In the genomic region with DNA sequence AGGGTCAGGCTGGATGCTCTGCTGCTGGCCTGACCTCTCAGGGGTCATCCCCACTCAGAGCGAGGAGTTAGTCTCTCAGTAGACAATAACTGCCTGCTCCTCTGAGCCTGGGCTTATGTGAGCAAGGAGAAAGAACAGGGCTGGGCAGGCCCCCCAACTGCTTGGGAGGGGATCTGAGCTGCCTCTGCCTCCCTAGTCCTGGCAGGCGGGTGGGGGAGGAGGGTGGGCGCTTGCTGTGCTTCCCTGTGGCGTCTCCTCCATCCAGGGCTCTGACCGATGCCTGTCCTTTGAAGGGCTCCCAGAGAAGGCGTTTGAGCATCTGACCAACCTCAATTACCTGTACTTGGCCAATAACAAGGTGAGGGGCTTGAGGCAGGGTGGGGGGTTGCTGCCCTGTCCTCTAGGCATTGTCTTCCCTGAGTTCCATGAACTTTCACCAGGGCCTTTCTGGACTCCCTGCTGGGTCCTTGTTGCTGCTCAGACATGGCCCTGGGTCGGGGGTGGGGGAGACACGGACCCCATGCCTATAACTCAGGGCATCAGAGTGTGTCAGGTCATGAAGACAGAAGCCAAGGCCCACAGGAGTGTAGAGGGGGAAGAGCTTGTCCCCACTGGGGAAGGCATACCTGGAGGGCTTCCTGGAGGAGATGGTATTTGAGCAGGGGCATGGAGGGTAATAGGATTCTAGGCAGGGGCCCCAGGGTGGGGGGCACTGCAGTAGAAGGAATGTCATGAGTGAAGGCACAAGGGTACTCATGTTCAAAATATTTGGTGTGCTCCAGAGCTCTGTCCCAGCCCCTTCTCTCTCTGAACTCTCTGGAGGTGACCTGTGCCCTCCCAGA, we compare ENCODE assay signal across 21 cellular contexts. TPM values are rescaled to one million over a fixed set of nuclear protein-coding genes. Genes with fewer than 3 reads are reported as not detected.
A peak's percentile ranks its signal among the peaks of the same experiment; 100 is the strongest.
DNase-seq lines count a peak whose midpoint lies in the region; ATAC-seq and TF ChIP-seq lines count a peak whose summit lies in the region.
"Had no signal": no experiment of that assay in that cellular context is flagged by ENCODE, and none has a peak within 500 bp of the region (broad histone marks: within the 10 kb centered on the region; RNA-seq: fewer than 3 reads in every experiment).

No MANE protein-coding gene starts in this region.

- WGBS in aorta, 2 donors = 92 to 93% methylated on average over 7 to 8 of the region's 8 CpGs

- H3K27me3 Mint-ChIP-seq in natural killer cell (ENCODE audit: low read depth in 2 of 2) = no peaks in the 10 kb centered on the region
- no peaks in the 10 kb centered on the region for H3K27me3 Mint-ChIP-seq in natural killer cell treated with Interleukin-12 subunit alpha and Interleukin-12 subunit beta and Interleukin-15 and Interleukin-18, amount 100 ng/mL, for 72 hours
- H3K27me3 Mint-ChIP-seq in activated T-helper 2 cell treated with anti-CD3 and anti-CD28 coated beads, Interferon-gamma antibody, Interleukin-2, Interleukin-4, amounts not matched to agents 10 μg/mL and 5 μg/mL and 100 μg/mL, durations not matched to agents 14 hours and 24 hours and 36 hours (ENCODE audit: low read depth) = no peaks in the 10 kb centered on the region
- H3K27me3 Mint-ChIP-seq: activated CD4-positive, alpha-beta memory T cell treated with anti-CD3 and anti-CD28 coated beads for 36 hours; activated naive CD8-positive, alpha-beta T cell treated with anti-CD3 and anti-CD28 coated beads, Interleukin-2, amount 50 U/mL, for 24 hours; CD4-positive, alpha-beta memory T cell; naive thymus-derived CD4-positive, alpha-beta T cell had no signal

- no peaks in the 10 kb centered on the region for H3K9me3 Mint-ChIP-seq in natural killer cell
- no peaks in the 10 kb centered on the region for H3K9me3 Mint-ChIP-seq in natural killer cell treated with Interleukin-12 subunit alpha and Interleukin-12 subunit beta and Interleukin-15 and Interleukin-18, amount 100 ng/mL, for 72 hours
- H3K9me3 Mint-ChIP-seq in activated T-helper 2 cell treated with anti-CD3 and anti-CD28 coated beads, Interferon-gamma antibody, Interleukin-2, Interleukin-4, amounts not matched to agents 10 μg/mL and 5 μg/mL and 100 μg/mL, durations not matched to agents 14 hours and 24 hours and 36 hours = no peaks in the 10 kb centered on the region
- H3K9me3 Mint-ChIP-seq: activated CD4-positive, alpha-beta memory T cell treated with anti-CD3 and anti-CD28 coated beads for 36 hours; activated naive CD8-positive, alpha-beta T cell treated with anti-CD3 and anti-CD28 coated beads, Interleukin-2, amount 50 U/mL, for 24 hours; activated T-cell treated with anti-CD3 and anti-CD28 coated beads, Interleukin-2, amount 50 U/mL, for 4 hours; CD4-positive, alpha-beta memory T cell; immature natural killer cell; naive thymus-derived CD4-positive, alpha-beta T cell had no signal

- H3K36me3 ChIP-seq in left ventricle myocardium inferior (no peaks in the 10 kb centered on the region), aorta (ENCODE audit: control insufficient read depth in 1 of 2, insufficient read depth in 2 of 2, low read length in 1 of 2) (no peaks in the 10 kb centered on the region)

- no peak overlapping the region for H3K4me3 Mint-ChIP-seq in natural killer cell
- no peak overlapping the region for H3K4me3 Mint-ChIP-seq in natural killer cell treated with Interleukin-12 subunit alpha and Interleukin-12 subunit beta and Interleukin-15 and Interleukin-18, amount 100 ng/mL, for 72 hours
- no peak overlapping the region for H3K4me3 Mint-ChIP-seq in activated T-helper 2 cell treated with anti-CD3 and anti-CD28 coated beads, Interferon-gamma antibody, Interleukin-2, Interleukin-4, amounts not matched to agents 10 μg/mL and 5 μg/mL and 100 μg/mL, durations not matched to agents 14 hours and 24 hours and 36 hours (ENCODE audit: low read depth)
- H3K4me3 Mint-ChIP-seq: activated CD4-positive, alpha-beta memory T cell treated with anti-CD3 and anti-CD28 coated beads for 36 hours; activated naive CD8-positive, alpha-beta T cell treated with anti-CD3 and anti-CD28 coated beads, Interleukin-2, amount 50 U/mL, for 24 hours; activated T-cell treated with anti-CD3 and anti-CD28 coated beads, Interleukin-2, amount 50 U/mL, for 4 hours; CD4-positive, alpha-beta memory T cell; immature natural killer cell; naive thymus-derived CD4-positive, alpha-beta T cell had no signal

- intact Hi-C loops in natural killer cell (cut with micrococcal nuclease) (no loop called here), left ventricle myocardium inferior (cut with micrococcal nuclease) (no loop called here), posterior cingulate gyrus (cut with DNase I) (no loop called here), aorta (cut with DNase I) (no loop called here)
- intact Hi-C loops in activated T-helper 2 cell treated with anti-CD3 and anti-CD28 coated beads, Interferon-gamma antibody, Interleukin-2, Interleukin-4, amounts not matched to agents 10 μg/mL and 5 μg/mL and 100 μg/mL, durations not matched to agents 14 hours and 24 hours and 36 hours (cut with micrococcal nuclease) = no loop called here

- H3K4me3 ChIP-seq in left ventricle myocardium inferior (no peak overlapping the region), aorta (ENCODE audit: low read length in 2 of 2) (no peak overlapping the region)
- H3K4me3 ChIP-seq: esophagus squamous epithelium had no signal

- H3K9me3 ChIP-seq in left ventricle myocardium inferior (replicated peaks) (no peaks in the 10 kb centered on the region), aorta (ENCODE audit: control insufficient read depth, low read length) (no peaks in the 10 kb centered on the region)
- H3K9me3 ChIP-seq: esophagus squamous epithelium had no signal

- no peak overlapping the region for H3K27ac Mint-ChIP-seq in natural killer cell
- no peak overlapping the region for H3K27ac Mint-ChIP-seq in natural killer cell treated with Interleukin-12 subunit alpha and Interleukin-12 subunit beta and Interleukin-15 and Interleukin-18, amount 100 ng/mL, for 72 hours
- no peak overlapping the region for H3K27ac Mint-ChIP-seq in activated T-helper 2 cell treated with anti-CD3 and anti-CD28 coated beads, Interferon-gamma antibody, Interleukin-2, Interleukin-4, amounts not matched to agents 10 μg/mL and 5 μg/mL and 100 μg/mL, durations not matched to agents 14 hours and 24 hours and 36 hours
- H3K27ac Mint-ChIP-seq: activated CD4-positive, alpha-beta memory T cell treated with anti-CD3 and anti-CD28 coated beads for 36 hours; activated naive CD8-positive, alpha-beta T cell treated with anti-CD3 and anti-CD28 coated beads, Interleukin-2, amount 50 U/mL, for 24 hours had no signal

- TF ChIP-seq CTCF in natural killer cell (IDR thresholded peaks at IDR 0.05) = no peak
- TF ChIP-seq CTCF in left ventricle myocardium inferior (IDR thresholded peaks at IDR 0.05; ENCODE audit: borderline replicate concordance) = no peak

- ATAC-seq in natural killer cell = no peak
- ATAC-seq in natural killer cell treated with Interleukin-12 subunit alpha and Interleukin-12 subunit beta and Interleukin-15 and Interleukin-18, amount 100 ng/mL, for 72 hours = no peak
- ATAC-seq in aorta (ENCODE audit: low FRiP score) = no peak
- ATAC-seq: activated naive CD8-positive, alpha-beta T cell treated with anti-CD3 and anti-CD28 coated beads, Interleukin-2, amount 50 U/mL, for 24 hours; activated T-cell treated with anti-CD3 and anti-CD28 coated beads, Interleukin-2, amount 50 U/mL, for 4 hours; naive thymus-derived CD4-positive, alpha-beta T cell had no signal

- no peaks in the 10 kb centered on the region for H3K27me3 ChIP-seq in left ventricle myocardium inferior (ENCODE audit: low read depth)
- no peaks in the 10 kb centered on the region for H3K27me3 ChIP-seq in aorta (ENCODE audit: control insufficient read depth in 1 of 2, insufficient read depth in 2 of 2, low read length in 1 of 2)
- H3K27me3 ChIP-seq: esophagus squamous epithelium had no signal

- peaks cover 9% of the 10 kb centered on the region for H3K4me1 ChIP-seq in left ventricle myocardium inferior
- no peaks in the 10 kb centered on the region for H3K4me1 ChIP-seq in aorta (ENCODE audit: control insufficient read depth in 1 of 2, insufficient read depth in 2 of 2, low read length in 2 of 2)
- H3K4me1 ChIP-seq: esophagus squamous epithelium had no signal

- no peaks in the 10 kb centered on the region for H3K36me3 Mint-ChIP-seq in natural killer cell
- H3K36me3 Mint-ChIP-seq in natural killer cell treated with Interleukin-12 subunit alpha and Interleukin-12 subunit beta and Interleukin-15 and Interleukin-18, amount 100 ng/mL, for 72 hours = no peaks in the 10 kb centered on the region
- no peaks in the 10 kb centered on the region for H3K36me3 Mint-ChIP-seq in activated T-helper 2 cell treated with anti-CD3 and anti-CD28 coated beads, Interferon-gamma antibody, Interleukin-2, Interleukin-4, amounts not matched to agents 10 μg/mL and 5 μg/mL and 100 μg/mL, durations not matched to agents 14 hours and 24 hours and 36 hours (ENCODE audit: low read depth)
- H3K36me3 Mint-ChIP-seq: activated CD4-positive, alpha-beta memory T cell treated with anti-CD3 and anti-CD28 coated beads for 36 hours; CD4-positive, alpha-beta memory T cell; naive thymus-derived CD4-positive, alpha-beta T cell had no signal

- peaks cover 0 to 8% of the 10 kb centered on the region in 2 donors for H3K4me1 Mint-ChIP-seq in natural killer cell
- no peaks in the 10 kb centered on the region for H3K4me1 Mint-ChIP-seq in natural killer cell treated with Interleukin-12 subunit alpha and Interleukin-12 subunit beta and Interleukin-15 and Interleukin-18, amount 100 ng/mL, for 72 hours (ENCODE audit: low read depth in 2 of 2)
- no peaks in the 10 kb centered on the region for H3K4me1 Mint-ChIP-seq in activated T-helper 2 cell treated with anti-CD3 and anti-CD28 coated beads, Interferon-gamma antibody, Interleukin-2, Interleukin-4, amounts not matched to agents 10 μg/mL and 5 μg/mL and 100 μg/mL, durations not matched to agents 14 hours and 24 hours and 36 hours (ENCODE audit: low read depth)
- H3K4me1 Mint-ChIP-seq: activated naive CD8-positive, alpha-beta T cell treated with anti-CD3 and anti-CD28 coated beads, Interleukin-2, amount 50 U/mL, for 24 hours; CD4-positive, alpha-beta memory T cell; naive thymus-derived CD4-positive, alpha-beta T cell had no signal

- H3K27ac ChIP-seq in left ventricle myocardium inferior (replicated peaks) = peak overlapping the region; percentile 69
- H3K27ac ChIP-seq in aorta (ENCODE audit: low read depth in 1 of 2, low read length in 2 of 2) = no peak overlapping the region

- DNase-seq in natural killer cell (peak; percentile 4), left ventricle myocardium inferior (no peak), posterior cingulate gyrus (peak in 6 of 10 donors; percentile 1 to 42 (median 2)), aorta (peak; percentile 36 to 42), AG08395 (ENCODE audit: low spot score) (no peak)
- no peak for DNase-seq in natural killer cell treated with Interleukin-12 subunit alpha and Interleukin-12 subunit beta and Interleukin-15 and Interleukin-18, amount 100 ng/mL, for 72 hours (ENCODE audit: low spot score)
- DNase-seq in activated T-helper 2 cell treated with anti-CD3 and anti-CD28 coated beads, Interferon-gamma antibody, Interleukin-2, Interleukin-4, amounts not matched to agents 10 μg/mL and 5 μg/mL and 100 μg/mL, durations not matched to agents 14 hours and 24 hours and 36 hours (ENCODE audit: low spot score) = no peak
- DNase-seq in activated CD8-positive, alpha-beta memory T cell treated with anti-CD3 and anti-CD28 coated beads for 24 hours = no peak
- DNase-seq: activated CD4-positive, alpha-beta memory T cell treated with anti-CD3 and anti-CD28 coated beads for 36 hours; activated naive CD8-positive, alpha-beta T cell treated with anti-CD3 and anti-CD28 coated beads, Interleukin-2, amount 50 U/mL, for 24 hours; activated T-cell treated with anti-CD3 and anti-CD28 coated beads, Interleukin-2, amount 50 U/mL, for 4 hours; CD4-positive, alpha-beta memory T cell; DMS79; esophagus squamous epithelium; immature natural killer cell; naive thymus-derived CD4-positive, alpha-beta T cell; NCI-H146; NCI-H226; NK-92 treated with Interleukin-12 subunit alpha and Interleukin-12 subunit beta, amount 100 ng/mL, for 24 hours; RPMI8226; stimulated activated naive CD4-positive, alpha-beta T cell treated with Interleukin-2 at 50 U/mL for 16 hours had no signal

RNA-seq across cellular contexts. Expression of a gene that starts 12.5 kb away (rescaled TPM):
- total RNA-seq in natural killer cell = 10 to 100 TPM in 2 of 3 donors, 1 to 10 TPM in 1; 8.8 to 13.2 (median 11.2) TPM
- total RNA-seq in natural killer cell treated with Interleukin-12 subunit alpha and Interleukin-12 subunit beta and Interleukin-15 and Interleukin-18, amount 100 ng/mL, for 72 hours = not detected
- total RNA-seq in left ventricle myocardium inferior = 22.9 TPM
- 100 to 1,000 TPM in 1 of 2 donors, 10 to 100 TPM in 1; 54.8 to 152 TPM for total RNA-seq in aorta
- 10 to 100 TPM; 14.3 to 52.9 TPM for polyA plus RNA-seq in aorta
- not detected in 2 replicates for total RNA-seq in activated T-helper 2 cell treated with anti-CD3 and anti-CD28 coated beads, Interferon-gamma antibody, Interleukin-2, Interleukin-4, amounts not matched to agents 10 μg/mL and 5 μg/mL and 100 μg/mL, durations not matched to agents 14 hours and 24 hours and 36 hours
- total RNA-seq: activated CD4-positive, alpha-beta memory T cell treated with anti-CD3 and anti-CD28 coated beads for 36 hours; CD4-positive, alpha-beta memory T cell had no signal
- polyA plus RNA-seq: CD4-positive, alpha-beta memory T cell; naive thymus-derived CD4-positive, alpha-beta T cell had no signal

Comparison
In these comparisons a context has a peak if more than half of its experiments do, and no peak if none do; other contexts are left out.
1. DNase-seq: peak in natural killer cell (single experiment), posterior cingulate gyrus (6 of 10) and aorta (2 of 2); none in natural killer cell treated with Interleukin-12 subunit alpha and Interleukin-12 subunit beta and Interleukin-15 and Interleukin-18, amount 100 ng/mL, for 72 hours (single experiment), left ventricle myocardium inferior (single experiment), activated T-helper 2 cell treated with anti-CD3 and anti-CD28 coated beads, Interferon-gamma antibody, Interleukin-2, Interleukin-4, amounts not matched to agents 10 μg/mL and 5 μg/mL and 100 μg/mL, durations not matched to agents 14 hours and 24 hours and 36 hours (single experiment), activated CD8-positive, alpha-beta memory T cell treated with anti-CD3 and anti-CD28 coated beads for 24 hours (single experiment) and AG08395 (single experiment).